ENCODE assay signal across 13 cellular contexts in the genomic region with DNA sequence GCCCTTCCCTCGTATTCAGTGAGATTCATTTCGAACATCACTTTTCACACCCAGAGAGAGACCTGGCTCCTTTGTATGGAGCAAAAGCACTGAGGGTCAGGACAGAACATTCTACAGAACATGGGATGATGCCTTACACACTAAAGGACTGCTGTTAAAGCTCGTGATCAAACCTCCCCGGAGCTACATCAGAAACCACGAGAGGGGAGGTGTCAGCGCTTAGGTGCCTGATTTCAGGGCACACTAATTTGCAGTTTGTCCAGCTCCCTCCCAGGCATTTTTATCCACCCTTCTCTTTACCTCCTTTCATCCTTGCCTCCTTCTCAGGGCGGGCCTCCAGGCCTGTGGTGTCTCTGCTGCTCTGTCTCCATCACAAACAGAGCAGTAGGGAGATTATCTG.
DNase-seq lines count a peak whose midpoint lies in the region; ATAC-seq, FAIRE-seq and TF ChIP-seq lines count a peak whose summit lies in the region.
"Had no signal": no experiment of that assay in that cellular context is flagged by ENCODE, and none has a peak within 500 bp of the region (broad histone marks: within the 10 kb centered on the region; RNA-seq: fewer than 3 reads in every experiment).

No MANE protein-coding gene starts in this region.

- H3K27me3 Mint-ChIP-seq in stimulated activated memory B cell treated with anti-CD40 and anti-IgM and Interleukin-4, amounts not matched to agents 10 μg/mL and 1 μg/mL and 100 μg/mL, for 72 hours = no peaks in the 10 kb centered on the region

- TF ChIP-seq RAD21 in K562 (CRISPR knock-in tag; conservative IDR thresholded peaks at IDR 0.05 in 1 of 2, IDR thresholded peaks at IDR 0.05 in 1 of 2) = no peak

- H3K27me3 ChIP-seq in DOHH2 (ENCODE audit: control insufficient read depth, low read length) (no peaks in the 10 kb centered on the region), K562 (ENCODE audit: control insufficient read depth in 2 of 2, insufficient read depth in 2 of 2, low read length in 2 of 2) (peaks cover 2 to 29% of the 10 kb centered on the region in 2 experiments; a peak in 3 of 5 replicates), spleen (replicated peaks in 1 of 7) (no peaks in the 10 kb centered on the region)

- POLR2A ChIA-PET in K562 (lab: Yijun Ruan, JAX) = interaction anchor here (0.7 to 1.4 kb wide), 5 partner anchors 8 to 302 kb away, joined by 3 to 5 read pairs (median 4); no protein-coding TSS in a partner anchor

- H3K27ac ChIP-seq in DOHH2 (ENCODE audit: low read depth, low read length) (peak overlapping the region; percentile 93), K562 (ENCODE audit: extremely low read depth, low read depth, low read length) (no peak overlapping the region), spleen (no peak overlapping the region)
- H3K27ac ChIP-seq: A549, GM23248 had no signal

- peak overlapping the region; percentile 97 for H3K4me2 ChIP-seq in DOHH2 (ENCODE audit: low read length)
- H3K4me2 ChIP-seq in K562 (ENCODE audit: insufficient read depth, low read length) = no peak overlapping the region
- H3K4me2 ChIP-seq: A549 had no signal

- H3K79me2 ChIP-seq in DOHH2 (ENCODE audit: control insufficient read depth, low read length) = peaks cover 3% of the 10 kb centered on the region; the same call in 1 of the 2 replicates
- H3K79me2 ChIP-seq in K562 (ENCODE audit: control insufficient read depth, insufficient read depth, low read length) = no peaks in the 10 kb centered on the region

- TF ChIP-seq EP300 in K562 (IDR thresholded peaks at IDR 0.05; ENCODE audit: low read length) = no peak

- in situ Hi-C loops in K562 (cut with MboI) = no loop called here

- no peak for FAIRE-seq in K562 (lab: Jason Lieb, UNC)
- FAIRE-seq: A549, GM18507 had no signal

- intact Hi-C loops in K562 (cut with micrococcal nuclease) (no loop called here), spleen (cut with DNase I; ENCODE audit: low total_unique reads) (no loop called here)

- no peaks in the 10 kb centered on the region for H3K9me1 ChIP-seq in K562 (ENCODE audit: control insufficient read depth, insufficient read depth, low read length)

- H3K36me3 Mint-ChIP-seq in stimulated activated memory B cell treated with anti-CD40 and anti-IgM and Interleukin-4, amounts not matched to agents 10 μg/mL and 1 μg/mL and 100 μg/mL, for 72 hours = no peaks in the 10 kb centered on the region
- H3K36me3 Mint-ChIP-seq: CD4-positive, CD25-positive, alpha-beta regulatory T cell had no signal

- H2AFZ ChIP-seq in K562 (ENCODE audit: low read depth, low read length) = no peak overlapping the region
- H2AFZ ChIP-seq: GM23248 had no signal

- no peak overlapping the region for H3K4me3 Mint-ChIP-seq in stimulated activated memory B cell treated with anti-CD40 and anti-IgM and Interleukin-4, amounts not matched to agents 10 μg/mL and 1 μg/mL and 100 μg/mL, for 72 hours
- H3K4me3 Mint-ChIP-seq: CD4-positive, CD25-positive, alpha-beta regulatory T cell had no signal

- H3K4me1 ChIP-seq in DOHH2 (ENCODE audit: control insufficient read depth, low read length) (peaks cover 98% of the 10 kb centered on the region), K562 (replicated peaks in 1 of 2; ENCODE audit: control insufficient read depth in 2 of 2, insufficient read depth in 2 of 2, low read length in 2 of 2) (no peaks in the 10 kb centered on the region), spleen (peaks cover 0 to 54% (median 23%) of the 10 kb centered on the region in 6 donors)
- H3K4me1 ChIP-seq: A549 had no signal

- H3F3A ChIP-seq in DOHH2 (ENCODE audit: control insufficient read depth, insufficient read depth) = peaks cover 47% of the 10 kb centered on the region

- ATAC-seq in K562 = no peak
- no peak for ATAC-seq in stimulated activated memory B cell treated with anti-CD40 and anti-IgM and Interleukin-4, amounts not matched to agents 10 μg/mL and 1 μg/mL and 100 μg/mL, for 72 hours
- no peak for ATAC-seq in GM21515 (IDR thresholded peaks at IDR 0.05; ENCODE audit: unreplicated experiment)
- ATAC-seq: A549 had no signal

- WGBS in K562 (ENCODE audit: insufficient coverage, low coverage, missing lambda C conversion rate) = under 1% methylated on average over 7 of the region's 7 CpGs
- 65 to 84% (median 69%) methylated on average over 7 of the region's 7 CpGs for WGBS in spleen, 5 donors

- H3K4me3 ChIP-seq in DOHH2 (ENCODE audit: low read length) (no peak overlapping the region), K562 (no peak overlapping the region), spleen (no peak overlapping the region)
- H3K4me3 ChIP-seq: A549, GM23248 had no signal

- peak overlapping the region; percentile 18 for H3K27ac Mint-ChIP-seq in stimulated activated memory B cell treated with anti-CD40 and anti-IgM and Interleukin-4, amounts not matched to agents 10 μg/mL and 1 μg/mL and 100 μg/mL, for 72 hours
- H3K27ac Mint-ChIP-seq: CD4-positive, CD25-positive, alpha-beta regulatory T cell had no signal

- no peaks in the 10 kb centered on the region for H3K9me2 ChIP-seq in DOHH2 (replicated peaks; ENCODE audit: control insufficient read depth, low read length)

- H3K36me3 ChIP-seq in DOHH2 (ENCODE audit: control insufficient read depth, low read length) = peaks cover 2% of the 10 kb centered on the region; the same call in 1 of the 2 replicates
- no peaks in the 10 kb centered on the region for H3K36me3 ChIP-seq in K562 (ENCODE audit: control insufficient read depth, insufficient read depth, low read length)
- H3K36me3 ChIP-seq in spleen = no peaks in the 10 kb centered on the region

- CTCF ChIA-PET in K562 (lab: Yijun Ruan, JAX; ENCODE audit: low intra/inter-chr PET ratio) = interaction anchor here (1.2 to 2.4 kb wide), 3 partner anchors 15 to 23 kb away, joined by 4 to 12 read pairs (median 4); no protein-coding TSS in a partner anchor

- H3K9me3 ChIP-seq in DOHH2 (ENCODE audit: control insufficient read depth, insufficient read depth, low read length) (no peaks in the 10 kb centered on the region), K562 (replicated peaks; ENCODE audit: control insufficient read depth, insufficient read depth, low read depth, low read length) (no peaks in the 10 kb centered on the region), spleen (no peaks in the 10 kb centered on the region)
- H3K9me3 ChIP-seq: A549 had no signal

- no peak for TF ChIP-seq POLR2A in K562 (conservative IDR thresholded peaks at IDR 0.05)
- TF ChIP-seq POLR2A in spleen (IDR thresholded peaks at IDR 0.05) = no peak

- DNase-seq in K562 (ENCODE audit: extremely low read depth in 1 of 4, low spot score in 3 of 4) (peak in 1 of 4 experiments; percentile 31), NCI-H2029 treated with DMSO at 0.1 percent for 48 hours (lab: John Stamatoyannopoulos, UW) (no peak), spleen (no peak)
- DNase-seq: CD4-positive, CD25-positive, alpha-beta regulatory T cell; DMS53; GM23248; H7; IMR-90 had no signal

- TF ChIP-seq CTCF in DOHH2 (IDR thresholded peaks at IDR 0.05; ENCODE audit: low read depth, low read length, poor library complexity, severe bottlenecking) (no peak), K562 (IDR thresholded peaks at IDR 0.05 in 2 of 3, conservative IDR thresholded peaks at IDR 0.05 in 1 of 3; ENCODE audit: insufficient read depth in 2 of 3, low read depth in 1 of 3, low read length in 3 of 3) (no peak), spleen (IDR thresholded peaks at IDR 0.05 in 8 of 11, conservative IDR thresholded peaks at IDR 0.05 in 3 of 11) (no peak)

- peaks cover 70% of the 10 kb centered on the region for H3K4me1 Mint-ChIP-seq in stimulated activated memory B cell treated with anti-CD40 and anti-IgM and Interleukin-4, amounts not matched to agents 10 μg/mL and 1 μg/mL and 100 μg/mL, for 72 hours
- H3K4me1 Mint-ChIP-seq: CD4-positive, CD25-positive, alpha-beta regulatory T cell had no signal

- H3K9me3 Mint-ChIP-seq in stimulated activated memory B cell treated with anti-CD40 and anti-IgM and Interleukin-4, amounts not matched to agents 10 μg/mL and 1 μg/mL and 100 μg/mL, for 72 hours = no peaks in the 10 kb centered on the region
- H3K9me3 Mint-ChIP-seq: CD4-positive, CD25-positive, alpha-beta regulatory T cell had no signal

- no TSS peak for BruUV-seq in K562 (replicated peaks; lab: Mats Ljungman, UMichigan)

- no peak overlapping the region for H3K9ac ChIP-seq in K562 (ENCODE audit: insufficient read depth in 1 of 2, low read depth in 2 of 2, low read length in 2 of 2)
- H3K9ac ChIP-seq: GM23248 had no signal

- H4K20me1 ChIP-seq in DOHH2 (ENCODE audit: control insufficient read depth, insufficient read depth, low read depth, low read length) = no peaks in the 10 kb centered on the region
- H4K20me1 ChIP-seq in K562 (replicated peaks; ENCODE audit: control insufficient read depth, insufficient read depth, low read length) = peaks cover 17% of the 10 kb centered on the region

TF ChIP-seq in K562, 482 proteins besides CTCF, POLR2A, EP300 and RAD21 (continues in another document):
- TF ChIP-seq, protein P1, sequence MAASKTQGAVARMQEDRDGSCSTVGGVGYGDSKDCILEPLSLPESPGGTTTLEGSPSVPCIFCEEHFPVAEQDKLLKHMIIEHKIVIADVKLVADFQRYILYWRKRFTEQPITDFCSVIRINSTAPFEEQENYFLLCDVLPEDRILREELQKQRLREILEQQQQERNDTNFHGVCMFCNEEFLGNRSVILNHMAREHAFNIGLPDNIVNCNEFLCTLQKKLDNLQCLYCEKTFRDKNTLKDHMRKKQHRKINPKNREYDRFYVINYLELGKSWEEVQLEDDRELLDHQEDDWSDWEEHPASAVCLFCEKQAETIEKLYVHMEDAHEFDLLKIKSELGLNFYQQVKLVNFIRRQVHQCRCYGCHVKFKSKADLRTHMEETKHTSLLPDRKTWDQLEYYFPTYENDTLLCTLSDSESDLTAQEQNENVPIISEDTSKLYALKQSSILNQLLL (CRISPR knock-in tag; IDR thresholded peaks at IDR 0.05; ENCODE audit: borderline replicate concordance) = 0 out of 2 replicates have a peak, but pooled peaks have one; percentile 11
- TF ChIP-seq RHOXF2B (CRISPR knock-in tag; conservative IDR thresholded peaks at IDR 0.05) = 0 out of 2 replicates have a peak, but pooled peaks have one; percentile 64
